In genomic region chr9:31776471-31776870, GRCh38 we compare ENCODE assay signal across 16 cellular contexts.
DNase-seq lines count a peak whose midpoint lies in the region; ATAC-seq and TF ChIP-seq lines count a peak whose summit lies in the region.
"Had no signal": no experiment of that assay in that cellular context is flagged by ENCODE, and none has a peak within 500 bp of the region (broad histone marks: within the 10 kb centered on the region; RNA-seq: fewer than 3 reads in every experiment).

No MANE protein-coding gene starts in this region.

- H3K4me3 ChIP-seq in hepatocyte, result no peak overlapping the region
- H3K4me3 ChIP-seq: BLaER1, left lung, upper lobe of left lung had no signal

- no peaks in the 10 kb centered on the region for H4K20me1 ChIP-seq in hepatocyte (ENCODE audit: insufficient read depth, poor library complexity, severe bottlenecking)
- H4K20me1 ChIP-seq: BLaER1 had no signal

- DNase-seq in H4 (ENCODE audit: low spot score), result peak; percentile 78
- DNase-seq in NCI-H1694 (lab: John Stamatoyannopoulos, UW), result peak; percentile 81
- DNase-seq in NCI-H82 treated with DMSO at 0.1 percent for 48 hours (lab: John Stamatoyannopoulos, UW; ENCODE audit: unreplicated experiment), result peak; percentile 81
- DNase-seq in hepatocyte (ENCODE audit: low spot score), result peak; percentile 42
- DNase-seq in activated naive CD4-positive, alpha-beta T cell treated with anti-CD3 and anti-CD28 coated beads, Interleukin-2, amount 50 U/mL, for 16 hours, result no peak
- DNase-seq in SKM-1 treated with dmso at 0.1 percent for 144 hours (lab: John Stamatoyannopoulos, UW; ENCODE audit: unreplicated experiment), result no peak
- DNase-seq: activated naive CD8-positive, alpha-beta T cell treated with anti-CD3 and anti-CD28 coated beads for 36 hours; cerebellar nuclear complex; left lung; right cardiac atrium; upper lobe of left lung had no signal

- no peaks in the 10 kb centered on the region for H3K36me3 ChIP-seq in hepatocyte (replicated peaks; ENCODE audit: insufficient read depth, low read depth)
- H3K36me3 ChIP-seq: BLaER1, left lung, upper lobe of left lung had no signal

- H2AFZ ChIP-seq in hepatocyte, result no peak overlapping the region

- H3K27me3 ChIP-seq in hepatocyte, result no peaks in the 10 kb centered on the region
- H3K27me3 ChIP-seq: BLaER1, left lung, upper lobe of left lung had no signal

- ATAC-seq in GM18909 (IDR thresholded peaks at IDR 0.05; ENCODE audit: poor library complexity, unreplicated experiment) (no peak), HG03025 (IDR thresholded peaks at IDR 0.05; ENCODE audit: low FRiP score, unreplicated experiment) (no peak)
- ATAC-seq: left lung; natural killer cell treated with Interleukin-12 subunit alpha and Interleukin-12 subunit beta and Interleukin-15 and Interleukin-18, amount 100 ng/mL, for 72 hours; right cardiac atrium; WTC11 had no signal

- 52% methylated on average over 3 of the region's 3 CpGs for WGBS in hepatocyte (ENCODE audit: low lambda C conversion rate, missing lambda C conversion rate)

- H3K27ac ChIP-seq in hepatocyte, result no peak overlapping the region
- H3K27ac ChIP-seq: BLaER1, left lung, upper lobe of left lung had no signal

- H3K9me2 ChIP-seq in hepatocyte (replicated peaks; ENCODE audit: insufficient read depth), result no peaks in the 10 kb centered on the region

- H3K4me1 ChIP-seq in hepatocyte (ENCODE audit: insufficient read depth), result peaks cover 6% of the 10 kb centered on the region
- H3K4me1 ChIP-seq: BLaER1, left lung, upper lobe of left lung had no signal

- no peak overlapping the region for H3K4me2 ChIP-seq in hepatocyte
- H3K4me2 ChIP-seq: BLaER1 had no signal

- peaks cover 3% of the 10 kb centered on the region for H3K9me3 ChIP-seq in hepatocyte (ENCODE audit: low read depth)

- TF ChIP-seq CTCF in hepatocyte (IDR thresholded peaks at IDR 0.05; ENCODE audit: poor library complexity), result no peak

- H3K79me2 ChIP-seq in hepatocyte, result no peaks in the 10 kb centered on the region

Comparison
In these comparisons a context has a peak if more than half of its experiments do, and no peak if none do; other contexts are left out.
1. DNase-seq: peak in H4 (single experiment), NCI-H1694 (single experiment), NCI-H82 treated with DMSO at 0.1 percent for 48 hours (single experiment) and hepatocyte (single experiment); none in activated naive CD4-positive, alpha-beta T cell treated with anti-CD3 and anti-CD28 coated beads, Interleukin-2, amount 50 U/mL, for 16 hours (single experiment) and SKM-1 treated with dmso at 0.1 percent for 144 hours (single experiment).